ENCODE assay signal across 8 cellular contexts in genomic region chr2:192500550-192501200, GRCh38.
DNase-seq lines count a peak whose midpoint lies in the region; ATAC-seq and TF ChIP-seq lines count a peak whose summit lies in the region.

No MANE protein-coding gene starts in this region.

- intact Hi-C loops in stomach (cut with DNase I; ENCODE audit: low total_unique reads), result no loop called here

- no peaks in the 10 kb centered on the region for H3K9me3 ChIP-seq in stomach

- no peak for TF ChIP-seq CTCF in stomach (IDR thresholded peaks at IDR 0.05)

- H3K27me3 ChIP-seq in stomach, result no peaks in the 10 kb centered on the region

- ATAC-seq in GM19395 (IDR thresholded peaks at IDR 0.05; ENCODE audit: unreplicated experiment), result peak; percentile 68
- peak; percentile 83 for ATAC-seq in HG03039 (IDR thresholded peaks at IDR 0.05; ENCODE audit: unreplicated experiment)
- no peak for ATAC-seq in HG03135 (IDR thresholded peaks at IDR 0.05; ENCODE audit: unreplicated experiment)

- H3K4me3 ChIP-seq in stomach, result no peak overlapping the region

- TF ChIP-seq EP300 in stomach (IDR thresholded peaks at IDR 0.05), result no peak

- DNase-seq in T1000 (lab: John Stamatoyannopoulos, UW), result peak; percentile 49
- peak; percentile 96 for DNase-seq in non-pigmented ciliary epithelial cell (ENCODE audit: low read depth)
- DNase-seq in stomach, result no peak
- DNase-seq in NCI-H1417 treated with DMSO at 0.1 percent for 48 hours (lab: John Stamatoyannopoulos, UW), result no peak
- no peak for DNase-seq in T-helper 1 cell

- no peak for TF ChIP-seq POLR2A in stomach (IDR thresholded peaks at IDR 0.05)

- no peak overlapping the region for H3K27ac ChIP-seq in stomach

- 53 to 71% (median 64%) methylated on average over 3 of the region's 3 CpGs for WGBS in stomach, 5 donors

- no peaks in the 10 kb centered on the region for H3K36me3 ChIP-seq in stomach

- H3K4me1 ChIP-seq in stomach, result no peaks in the 10 kb centered on the region

Comparison
In these comparisons a context has a peak if more than half of its experiments do, and no peak if none do; other contexts are left out.
1. DNase-seq: peak in T1000 (single experiment) and non-pigmented ciliary epithelial cell (single experiment); none in stomach (single experiment), NCI-H1417 treated with DMSO at 0.1 percent for 48 hours (single experiment) and T-helper 1 cell (0 of 5).